In genomic region chr4:80184053-80184790, GRCh38 we compare ENCODE assay signal across 8 cellular contexts.
A peak's percentile ranks its signal among the peaks of the same experiment; 100 is the strongest.
DNase-seq lines count a peak whose midpoint lies in the region; ATAC-seq lines count a peak whose summit lies in the region.

No MANE protein-coding gene starts in this region.

- no peak overlapping the region for H3K27ac ChIP-seq in duodenal mucosa (ENCODE audit: low read depth, low read length)

- peaks cover 21 to 25% of the 10 kb centered on the region in 2 donors for H3K4me1 ChIP-seq in duodenal mucosa (ENCODE audit: control insufficient read depth in 1 of 2, insufficient read depth in 2 of 2, low read length in 2 of 2)

- peak; percentile 77 for DNase-seq in NK-92 treated with Interleukin-12 subunit alpha and Interleukin-12 subunit beta, amount 100 ng/mL, for 24 hours (lab: John Stamatoyannopoulos, UW)
- no peak for DNase-seq in NK-92 (lab: John Stamatoyannopoulos, UW; ENCODE audit: unreplicated experiment)
- peak; percentile 74 for DNase-seq in NCI-H2171 (lab: John Stamatoyannopoulos, UW)
- peak; percentile 81 to 88 for DNase-seq in activated CD4-positive, alpha-beta T cell treated with anti-CD3 and anti-CD28 coated beads, Interleukin-2, amount 50 U/mL, for 24 hours (ENCODE audit: low read depth in 1 of 2, low spot score in 1 of 2)
- DNase-seq in medulla oblongata (ENCODE audit: extremely low spot score), result peak; percentile 89
- DNase-seq in stimulated activated CD4-positive, alpha-beta T cell treated with anti-CD3 and anti-CD28 coated beads, TNF-alpha, amount 100 ng/mL, for 48 hours (ENCODE audit: low read depth in 3 of 3), result peak; percentile 80 to 96 (median 88)

- no peaks in the 10 kb centered on the region for H3K36me3 ChIP-seq in duodenal mucosa (ENCODE audit: control insufficient read depth in 1 of 2, insufficient read depth in 2 of 2, low read length in 2 of 2)

- peak; percentile 94 for ATAC-seq in HG02970 (IDR thresholded peaks at IDR 0.05; ENCODE audit: low FRiP score, unreplicated experiment)

- peaks cover 0 to under 1% of the 10 kb centered on the region in 2 donors for H3K9me3 ChIP-seq in duodenal mucosa (ENCODE audit: control insufficient read depth in 1 of 2, low read length in 2 of 2)

- peaks cover 50 to 64% of the 10 kb centered on the region in 2 donors for H3K27me3 ChIP-seq in duodenal mucosa (ENCODE audit: control insufficient read depth in 1 of 2, insufficient read depth in 2 of 2, low read length in 2 of 2)

- peak overlapping the region; percentile 80 to 83 for H3K4me3 ChIP-seq in duodenal mucosa (ENCODE audit: low read depth in 1 of 2, low read length in 2 of 2)

- H3K9ac ChIP-seq in duodenal mucosa (ENCODE audit: low read depth in 1 of 2, low read length in 2 of 2), result peak overlapping the region; percentile 60 to 61
